In the genomic region with DNA sequence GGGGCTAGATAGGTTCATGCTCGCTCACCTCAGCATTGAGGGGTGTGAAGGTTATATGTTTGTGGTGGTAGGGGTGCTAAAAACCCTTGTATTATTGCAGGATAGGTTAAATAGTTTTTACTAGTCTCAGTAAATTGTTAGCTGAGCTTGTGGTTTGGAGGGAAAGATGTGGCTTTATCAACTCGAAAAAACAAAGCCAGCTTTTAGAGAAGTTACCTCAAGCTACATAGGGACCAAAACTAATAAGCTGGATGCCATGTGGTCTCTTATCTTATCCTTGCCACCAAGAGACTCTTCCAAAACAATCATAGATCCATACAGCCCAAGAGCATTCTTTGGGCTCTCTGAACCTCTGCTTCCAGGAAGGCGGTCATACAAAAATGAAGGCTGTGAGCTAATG, we compare ENCODE assay signal across 9 cellular contexts. TPM values are rescaled to one million over a fixed set of nuclear protein-coding genes. Genes with fewer than 3 reads are reported as not detected.
DNase-seq lines count a peak whose midpoint lies in the region; ATAC-seq, FAIRE-seq and TF ChIP-seq lines count a peak whose summit lies in the region.
"Had no signal": no experiment of that assay in that cellular context is flagged by ENCODE, and none has a peak within 500 bp of the region (broad histone marks: within the 10 kb centered on the region; RNA-seq: fewer than 3 reads in every experiment).

No MANE protein-coding gene starts in this region.

- H3K4me3 ChIP-seq in OCI-LY7 (ENCODE audit: low read depth, low read length, poor library complexity, severe bottlenecking) (peak overlapping the region; percentile 58), skeletal muscle satellite cell (ENCODE audit: low read length) (no peak overlapping the region)
- H3K4me3 ChIP-seq in effector memory CD4-positive, alpha-beta T cell (ENCODE audit: insufficient read depth, low read depth, low read length, poor library complexity, severe bottlenecking): peak overlapping the region; percentile 2

- no peak for TF ChIP-seq CTCF in OCI-LY7 (conservative IDR thresholded peaks at IDR 0.05; ENCODE audit: low read length)

- H2AFZ ChIP-seq in OCI-LY7 (ENCODE audit: low read length): no peak overlapping the region

- H3K9me2 ChIP-seq in OCI-LY7 (ENCODE audit: insufficient read depth, low read length): no peaks in the 10 kb centered on the region

- FAIRE-seq in GM12892 (lab: Jason Lieb, UNC): peak; percentile 62

- DNase-seq in GM12892 (ENCODE audit: insufficient read length) (no peak), OCI-LY7 (ENCODE audit: low spot score) (no peak), cerebellum (ENCODE audit: low spot score) (no peak)
- no peak for DNase-seq in effector memory CD4-positive, alpha-beta T cell
- DNase-seq in activated CD4-positive, alpha-beta T cell treated with anti-CD3 and anti-CD28 coated beads for 1 hour: no peak
- DNase-seq: NCI-H69 had no signal

- no peak for ATAC-seq in HG02870 (IDR thresholded peaks at IDR 0.05; ENCODE audit: unreplicated experiment)
- no peak for ATAC-seq in HG02678 (IDR thresholded peaks at IDR 0.05; ENCODE audit: unreplicated experiment)

- H3K4me2 ChIP-seq in OCI-LY7 (ENCODE audit: low read length): peak overlapping the region; percentile 93
- H3K4me2 ChIP-seq in skeletal muscle satellite cell (ENCODE audit: low read length): peak overlapping the region; percentile 34

- H3K4me1 ChIP-seq in OCI-LY7 (ENCODE audit: insufficient read depth, low read length, poor library complexity, severe bottlenecking) (peaks cover 97% of the 10 kb centered on the region), skeletal muscle satellite cell (ENCODE audit: control insufficient read depth, insufficient read depth, low read length) (peaks cover 51% of the 10 kb centered on the region)
- H3K4me1 ChIP-seq in effector memory CD4-positive, alpha-beta T cell (ENCODE audit: control insufficient read depth, insufficient read depth, low read length, poor library complexity, severe bottlenecking): peaks cover 66% of the 10 kb centered on the region

- H4K20me1 ChIP-seq in OCI-LY7 (ENCODE audit: insufficient read depth, low read length): no peaks in the 10 kb centered on the region

- H3K36me3 ChIP-seq in OCI-LY7 (ENCODE audit: insufficient read depth, low read length) (peaks cover 20% of the 10 kb centered on the region), skeletal muscle satellite cell (ENCODE audit: insufficient read depth, low read length) (peaks cover 9% of the 10 kb centered on the region)
- H3K36me3 ChIP-seq in effector memory CD4-positive, alpha-beta T cell (ENCODE audit: control insufficient read depth, insufficient read depth, low read length): no peaks in the 10 kb centered on the region

- no TSS peak for BruUV-seq in OCI-LY7 (replicated peaks; lab: Mats Ljungman, UMichigan)

- CTCF ChIA-PET in OCI-LY7 (lab: Charles Lee; ENCODE audit: unreplicated experiment): no interaction called here

- no peak for TF ChIP-seq POLR2A in GM12892 (IDR thresholded peaks at IDR 0.05; ENCODE audit: low read depth, low read length)

- no peaks in the 10 kb centered on the region for H3K9me3 ChIP-seq in OCI-LY7 (ENCODE audit: low read length)
- H3K9me3 ChIP-seq in effector memory CD4-positive, alpha-beta T cell (ENCODE audit: control insufficient read depth, low read length): no peaks in the 10 kb centered on the region
- H3K9me3 ChIP-seq in skeletal muscle satellite cell (replicated peaks; ENCODE audit: low read length): no peaks in the 10 kb centered on the region

- peak overlapping the region; percentile 100 for H3K27ac ChIP-seq in OCI-LY7 (ENCODE audit: low read depth, low read length, poor library complexity, severe bottlenecking)
- peak overlapping the region; percentile 60 for H3K27ac ChIP-seq in effector memory CD4-positive, alpha-beta T cell (ENCODE audit: insufficient read depth, low read length, poor library complexity, severe bottlenecking)

- peaks cover 85% of the 10 kb centered on the region for H3K79me2 ChIP-seq in OCI-LY7 (ENCODE audit: insufficient read depth, low read depth, low read length)

- H3K27me3 ChIP-seq in effector memory CD4-positive, alpha-beta T cell (replicated peaks; ENCODE audit: control insufficient read depth, insufficient read depth, low read length, poor library complexity, severe bottlenecking): no peaks in the 10 kb centered on the region
- H3K27me3 ChIP-seq in skeletal muscle satellite cell (ENCODE audit: control insufficient read depth, insufficient read depth, low read length): no peaks in the 10 kb centered on the region

- POLR2A ChIA-PET in OCI-LY7 (lab: Charles Lee): interaction anchor here (0.7 to 1.0 kb wide), 3 partner anchors 9 to 27 kb away, joined by 3 to 4 read pairs (median 3); no protein-coding TSS in a partner anchor

- H3K9ac ChIP-seq in skeletal muscle satellite cell (ENCODE audit: low read depth, low read length): no peak overlapping the region

- intact Hi-C loops in OCI-LY7 (cut with micrococcal nuclease; ENCODE audit: unreplicated experiment): no loop called here

RNA-seq across cellular contexts. Expression of a gene that starts 29.2 kb away (rescaled TPM):
- polyA plus RNA-seq in GM12892 (2012; ENCODE audit: missing spikeins): 227 TPM
- total RNA-seq in OCI-LY7 (2014; rRNA removed; shearing (Covaris generic)): 95.1 and 95.8 TPM in 2 replicates
- total RNA-seq in OCI-LY7 (2022) (143 and 145 TPM in 2 replicates), cerebellum (33.2 TPM)
- total RNA-seq in skeletal muscle satellite cell (2012; rRNA removed): 315 and 428 TPM in 2 replicates
